In genomic region chr11:11306855-11307254, GRCh38 we compare ENCODE assay signal across 17 cellular contexts.
"Had no signal": no experiment of that assay in that cellular context is flagged by ENCODE, and none has a peak within 500 bp of the region (broad histone marks: within the 10 kb centered on the region; RNA-seq: fewer than 3 reads in every experiment).

No MANE protein-coding gene starts in this region.

- H3K36me3 ChIP-seq: colonic mucosa, ovary had no signal

- H3K27me3 ChIP-seq: colonic mucosa, foreskin keratinocyte, hepatocyte, ovary had no signal

- H3K4me3 ChIP-seq: colonic mucosa, hepatocyte, lung, ovary, psoas muscle, skin epidermis had no signal

- DNase-seq: activated CD4-positive, alpha-beta T cell treated with anti-CD3 and anti-CD28 coated beads, Interleukin-2, amount 50 U/mL, for 4 hours; activated gamma-delta T cell; activated T-cell treated with anti-CD3 and anti-CD28 coated beads, Interleukin-2, amount 50 U/mL, for 72 hours; central memory CD4-positive, alpha-beta T cell; colonic mucosa; endodermal cell; foreskin keratinocyte; left colon; midbrain; ovary; psoas muscle; right cardiac atrium; stimulated activated naive CD8-positive, alpha-beta T cell treated with anti-CD3 and anti-CD28 coated beads, Interleukin-15, amount 100 ng/mL, for 72 hours; T-helper 2 cell had no signal
